Comparison of ENCODE assay signal across 1 cellular context in the genomic region with DNA sequence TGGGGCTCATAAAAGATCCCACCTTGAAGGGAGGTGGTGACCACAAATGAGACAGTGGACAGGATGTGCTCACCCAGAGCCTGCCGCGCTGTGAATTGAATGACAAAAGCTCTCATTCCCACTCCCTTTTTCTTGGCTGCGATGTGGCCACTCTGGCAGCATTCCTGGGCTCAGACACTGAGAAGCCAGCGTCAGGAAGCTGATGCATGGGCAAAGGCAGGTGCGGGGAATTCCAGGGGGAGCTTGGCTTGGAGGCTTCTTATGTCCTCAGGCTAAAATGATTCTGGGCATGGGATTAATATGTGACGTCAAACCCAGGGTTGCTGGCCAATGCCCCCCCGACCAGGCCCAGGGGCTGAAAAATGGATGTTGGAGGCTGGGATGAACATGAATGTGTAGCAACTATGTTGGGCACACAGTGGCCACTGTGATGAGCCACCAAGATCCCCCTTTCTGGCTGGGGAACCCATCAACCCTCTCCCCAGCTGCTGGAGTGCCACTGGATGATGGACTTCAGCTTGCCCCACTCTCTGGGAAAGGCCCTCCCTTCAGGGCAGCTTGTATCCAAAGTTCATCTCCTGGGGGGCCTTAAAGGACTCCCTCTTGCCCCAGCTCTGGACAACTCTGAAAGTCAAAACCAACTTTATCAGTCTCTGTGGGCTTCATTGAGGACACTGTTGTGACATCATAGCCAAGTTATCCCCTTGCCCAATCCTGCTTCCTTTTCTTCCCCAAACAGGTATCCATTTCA.
TF ChIP-seq lines count a peak whose summit lies in the region.

No MANE protein-coding gene starts in this region.

TF ChIP-seq in endothelial cell of umbilical vein, 7 proteins besides CTCF, POLR2A, EP300 and RAD21 (continued from another document):
- TF ChIP-seq GATA2 (IDR thresholded peaks at IDR 0.05; ENCODE audit: insufficient read depth, insufficient read length, low read depth, low read length): no peak
- TF ChIP-seq FOS (IDR thresholded peaks at IDR 0.05; ENCODE audit: borderline replicate concordance, insufficient read depth, low read length): no peak
- TF ChIP-seq, protein P1, sequence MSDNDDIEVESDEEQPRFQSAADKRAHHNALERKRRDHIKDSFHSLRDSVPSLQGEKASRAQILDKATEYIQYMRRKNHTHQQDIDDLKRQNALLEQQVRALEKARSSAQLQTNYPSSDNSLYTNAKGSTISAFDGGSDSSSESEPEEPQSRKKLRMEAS (IDR thresholded peaks at IDR 0.05; ENCODE audit: insufficient read depth, insufficient read length): no peak
- no peak for TF ChIP-seq POLR2AphosphoS5 (IDR thresholded peaks at IDR 0.05; ENCODE audit: insufficient read depth, low read depth, low read length)
- no peak for TF ChIP-seq EZH2 (IDR thresholded peaks at IDR 0.05; ENCODE audit: borderline replicate concordance, low read depth, low read length, severe bottlenecking)
TF ChIP-seq in endothelial cell of umbilical vein: peak in this region for 0.
